ENCODE assay signal across 15 cellular contexts in genomic region chr10:59895629-59896116, GRCh38. TPM values are rescaled to one million over a fixed set of nuclear protein-coding genes. Genes with fewer than 3 reads are reported as not detected.
DNase-seq lines count a peak whose midpoint lies in the region; ATAC-seq and TF ChIP-seq lines count a peak whose summit lies in the region.
"Had no signal": no experiment of that assay in that cellular context is flagged by ENCODE, and none has a peak within 500 bp of the region (broad histone marks: within the 10 kb centered on the region; RNA-seq: fewer than 3 reads in every experiment).

No MANE protein-coding gene starts in this region.

- H3K4me1 ChIP-seq in mucosa of descending colon (ENCODE audit: low read depth), result peaks cover 59% of the 10 kb centered on the region
- peaks cover 49 to 79% (median 63%) of the 10 kb centered on the region in 4 donors for H3K4me1 ChIP-seq in upper lobe of left lung

- TF ChIP-seq CTCF in mucosa of descending colon (IDR thresholded peaks at IDR 0.05) (no peak), upper lobe of left lung (IDR thresholded peaks at IDR 0.05) (no peak), lower leg skin (IDR thresholded peaks at IDR 0.05) (no peak)

- no peak for TF ChIP-seq EP300 in upper lobe of left lung (IDR thresholded peaks at IDR 0.05)

- TF ChIP-seq POLR2A in upper lobe of left lung (IDR thresholded peaks at IDR 0.05) (no peak), lower leg skin (IDR thresholded peaks at IDR 0.05) (no peak)

- ATAC-seq in Right ventricle myocardium superior (ENCODE audit: poor library complexity), result peak; percentile 42
- peak; percentile 88 for ATAC-seq in mucosa of descending colon
- ATAC-seq in upper lobe of left lung (ENCODE audit: low FRiP score in 2 of 2), result no peak
- ATAC-seq in HG03135 (IDR thresholded peaks at IDR 0.05; ENCODE audit: unreplicated experiment), result no peak
- ATAC-seq: HCT116; stimulated activated effector memory CD8-positive, alpha-beta T cell treated with anti-CD3 and anti-CD28 coated beads, Interleukin-12 subunit alpha, Interleukin-12 subunit beta, amount 100 ng/mL, for 72 hours had no signal

- H3K27ac ChIP-seq in upper lobe of left lung, result peak overlapping the region in 3 of 4 donors; percentile 13 to 58 (median 50)

- H3K4me3 ChIP-seq in mucosa of descending colon, result no peak overlapping the region
- no peak overlapping the region for H3K4me3 ChIP-seq in upper lobe of left lung
- no peak overlapping the region for H3K4me3 ChIP-seq in lower leg skin (ENCODE audit: low read depth, poor library complexity, severe bottlenecking)

- H3K36me3 ChIP-seq in mucosa of descending colon (ENCODE audit: low read depth) (no peaks in the 10 kb centered on the region), upper lobe of left lung (no peaks in the 10 kb centered on the region)

- no peaks in the 10 kb centered on the region for H3K27me3 ChIP-seq in upper lobe of left lung

- intact Hi-C loops in Right ventricle myocardium superior (cut with DNase I), result no loop called here
- intact Hi-C loops in mucosa of descending colon (cut with DNase I, micrococcal nuclease), result no loop called here
- intact Hi-C loops in lower leg skin (cut with DNase I; ENCODE audit: low total_unique reads), result no loop called here

- H3K9me3 ChIP-seq in mucosa of descending colon (no peaks in the 10 kb centered on the region), upper lobe of left lung (no peaks in the 10 kb centered on the region)

- peak; percentile 61 for DNase-seq in amniotic epithelial cell (ENCODE audit: low read depth)
- no peak for DNase-seq in Right ventricle myocardium superior
- DNase-seq in mucosa of descending colon, result peak in 2 of 3 donors; percentile 46 to 51
- no peak for DNase-seq in upper lobe of left lung
- DNase-seq in lower leg skin (ENCODE audit: low spot score in 2 of 2), result no peak
- no peak for DNase-seq in NCI-H1092 treated with DMSO at 0.1 percent for 48 hours (lab: John Stamatoyannopoulos, UW)
- DNase-seq: activated naive CD8-positive, alpha-beta T cell treated with anti-CD3 and anti-CD28 coated beads, Interleukin-2, amount 10 ng/mL, durations not matched to agents 7 days and 5 days; foreskin melanocyte; KG1; kidney glomerular epithelial cell; NCI-H2029 treated with DMSO at 0.1 percent for 48 hours; SHP77 had no signal

- WGBS in upper lobe of left lung, 2 donors, result 55 to 59% methylated on average over 9 to 10 of the region's 10 CpGs
- 32 to 40% methylated on average over 10 of the region's 10 CpGs for WGBS in lower leg skin, 2 donors

RNA-seq across cellular contexts. Expression of gene CCDC6, which starts 10.7 kb away (rescaled TPM):
- total RNA-seq in Right ventricle myocardium superior, result 15.0 TPM
- 10 to 100 TPM; 54.5 to 73.1 (median 62.7) TPM for total RNA-seq in mucosa of descending colon
- total RNA-seq in upper lobe of left lung, result 100 to 1,000 TPM in 1 of 6 donors, 10 to 100 TPM in 5; 42.5 to 118 (median 51.5) TPM
- total RNA-seq in lower leg skin, result 100 to 1,000 TPM in 1 of 4 donors, 10 to 100 TPM in 3; 65.5 to 104 (median 76.2) TPM

Comparison
In these comparisons a context has a peak if more than half of its experiments do, and no peak if none do; other contexts are left out.
1. DNase-seq: peak in amniotic epithelial cell (single experiment) and mucosa of descending colon (2 of 3); none in Right ventricle myocardium superior (single experiment), upper lobe of left lung (0 of 2), lower leg skin (0 of 2) and NCI-H1092 treated with DMSO at 0.1 percent for 48 hours (single experiment).
2. ATAC-seq: peak in Right ventricle myocardium superior (single experiment) and mucosa of descending colon (single experiment); none in upper lobe of left lung (0 of 2) and HG03135 (single experiment).